ENCODE assay signal across 1 cellular context in the genomic region with DNA sequence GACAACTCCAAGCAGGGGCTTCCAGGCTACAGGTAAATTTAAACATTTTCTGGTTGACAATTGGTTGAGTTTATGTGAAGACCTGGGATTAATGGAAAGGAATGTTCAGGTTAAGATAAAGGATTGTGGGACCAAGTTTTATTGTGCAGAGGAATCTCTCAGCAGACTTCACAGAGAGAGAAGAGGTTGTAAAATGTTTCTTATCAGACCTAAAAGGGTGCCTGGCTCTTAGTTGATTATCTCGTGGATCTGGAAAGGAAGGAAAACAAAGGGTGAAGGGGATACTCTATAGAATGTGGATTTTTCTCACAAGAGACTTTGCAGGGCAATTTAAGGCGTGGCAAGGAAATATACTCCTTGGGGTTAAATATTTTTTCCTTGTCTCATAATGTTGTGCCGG.
A peak's percentile ranks its signal among the peaks of the same experiment; 100 is the strongest.
TF ChIP-seq lines count a peak whose summit lies in the region.

No MANE protein-coding gene starts in this region.

TF ChIP-seq in K562, 482 proteins besides CTCF, POLR2A, EP300 and RAD21 (continued from another document):
- TF ChIP-seq, protein P1, sequence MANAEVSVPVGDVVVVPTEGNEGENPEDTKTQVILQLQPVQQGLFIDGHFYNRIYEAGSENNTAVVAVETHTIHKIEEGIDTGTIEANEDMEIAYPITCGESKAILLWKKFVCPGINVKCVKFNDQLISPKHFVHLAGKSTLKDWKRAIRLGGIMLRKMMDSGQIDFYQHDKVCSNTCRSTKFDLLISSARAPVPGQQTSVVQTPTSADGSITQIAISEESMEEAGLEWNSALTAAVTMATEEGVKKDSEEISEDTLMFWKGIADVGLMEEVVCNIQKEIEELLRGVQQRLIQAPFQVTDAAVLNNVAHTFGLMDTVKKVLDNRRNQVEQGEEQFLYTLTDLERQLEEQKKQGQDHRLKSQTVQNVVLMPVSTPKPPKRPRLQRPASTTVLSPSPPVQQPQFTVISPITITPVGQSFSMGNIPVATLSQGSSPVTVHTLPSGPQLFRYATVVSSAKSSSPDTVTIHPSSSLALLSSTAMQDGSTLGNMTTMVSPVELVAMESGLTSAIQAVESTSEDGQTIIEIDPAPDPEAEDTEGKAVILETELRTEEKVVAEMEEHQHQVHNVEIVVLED (CRISPR knock-in tag; IDR thresholded peaks at IDR 0.05): no peak
- TF ChIP-seq CBFA2T3 (IDR thresholded peaks at IDR 0.05) (0 out of 2 replicates have a peak, but pooled peaks have one; percentile 38), ESRRA (IDR thresholded peaks at IDR 0.05; ENCODE audit: borderline replicate concordance, low read depth) (no peak)
- TF ChIP-seq, protein P2, sequence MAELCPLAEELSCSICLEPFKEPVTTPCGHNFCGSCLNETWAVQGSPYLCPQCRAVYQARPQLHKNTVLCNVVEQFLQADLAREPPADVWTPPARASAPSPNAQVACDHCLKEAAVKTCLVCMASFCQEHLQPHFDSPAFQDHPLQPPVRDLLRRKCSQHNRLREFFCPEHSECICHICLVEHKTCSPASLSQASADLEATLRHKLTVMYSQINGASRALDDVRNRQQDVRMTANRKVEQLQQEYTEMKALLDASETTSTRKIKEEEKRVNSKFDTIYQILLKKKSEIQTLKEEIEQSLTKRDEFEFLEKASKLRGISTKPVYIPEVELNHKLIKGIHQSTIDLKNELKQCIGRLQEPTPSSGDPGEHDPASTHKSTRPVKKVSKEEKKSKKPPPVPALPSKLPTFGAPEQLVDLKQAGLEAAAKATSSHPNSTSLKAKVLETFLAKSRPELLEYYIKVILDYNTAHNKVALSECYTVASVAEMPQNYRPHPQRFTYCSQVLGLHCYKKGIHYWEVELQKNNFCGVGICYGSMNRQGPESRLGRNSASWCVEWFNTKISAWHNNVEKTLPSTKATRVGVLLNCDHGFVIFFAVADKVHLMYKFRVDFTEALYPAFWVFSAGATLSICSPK (IDR thresholded peaks at IDR 0.05; ENCODE audit: borderline replicate concordance): no peak
